In genomic region chr2:696463-696862, GRCh38 we compare ENCODE assay signal across 13 cellular contexts. TPM values are rescaled to one million over a fixed set of nuclear protein-coding genes. Genes with fewer than 3 reads are reported as not detected.
A peak's percentile ranks its signal among the peaks of the same experiment; 100 is the strongest.
DNase-seq lines count a peak whose midpoint lies in the region; ATAC-seq and TF ChIP-seq lines count a peak whose summit lies in the region.
"Had no signal": no experiment of that assay in that cellular context is flagged by ENCODE, and none has a peak within 500 bp of the region (broad histone marks: within the 10 kb centered on the region; RNA-seq: fewer than 3 reads in every experiment).

No MANE protein-coding gene starts in this region.

- TF ChIP-seq CTCF in tibial artery (IDR thresholded peaks at IDR 0.05): no peak
- no peak for TF ChIP-seq CTCF in smooth muscle cell (IDR thresholded peaks at IDR 0.05; ENCODE audit: borderline replicate concordance, insufficient read depth, poor library complexity, severe bottlenecking)

- H3K9me3 ChIP-seq in tibial artery (no peaks in the 10 kb centered on the region), smooth muscle cell (replicated peaks; ENCODE audit: low read depth) (no peaks in the 10 kb centered on the region)
- H3K9me3 ChIP-seq: thyroid gland had no signal

- H3K36me3 ChIP-seq in tibial artery: no peaks in the 10 kb centered on the region
- no peaks in the 10 kb centered on the region for H3K36me3 ChIP-seq in smooth muscle cell (ENCODE audit: low read depth)
- H3K36me3 ChIP-seq: thyroid gland had no signal

- no peak overlapping the region for H3K4me2 ChIP-seq in smooth muscle cell

- H3K4me3 ChIP-seq in tibial artery (no peak overlapping the region), smooth muscle cell (no peak overlapping the region)
- H3K4me3 ChIP-seq: thyroid gland had no signal

- peaks cover 0 to 44% (median 23%) of the 10 kb centered on the region in 4 donors for H3K4me1 ChIP-seq in tibial artery
- H3K4me1 ChIP-seq in smooth muscle cell (ENCODE audit: low read depth): no peaks in the 10 kb centered on the region

- intact Hi-C loops in tibial artery (cut with DNase I; ENCODE audit: low total_unique reads): no loop called here

- peak; percentile 24 for ATAC-seq in activated naive CD8-positive, alpha-beta T cell treated with anti-CD3 and anti-CD28 coated beads, Interleukin-2, amount 50 U/mL, for 24 hours
- ATAC-seq in HG02852 (IDR thresholded peaks at IDR 0.05; ENCODE audit: unreplicated experiment): peak; percentile 90

- no peak for DNase-seq in activated naive CD8-positive, alpha-beta T cell treated with anti-CD3 and anti-CD28 coated beads, Interleukin-2, amount 50 U/mL, for 24 hours
- no peak for DNase-seq in activated naive CD8-positive, alpha-beta T cell treated with anti-CD3 and anti-CD28 coated beads for 36 hours
- DNase-seq in tibial artery (no peak), KG1 (lab: John Stamatoyannopoulos, UW) (no peak), DMS 273 (lab: John Stamatoyannopoulos, UW; ENCODE audit: unreplicated experiment) (no peak), smooth muscle cell (lab: John Stamatoyannopoulos, UW; ENCODE audit: unreplicated experiment) (no peak)
- DNase-seq: cortex of kidney, NCI-H2227 treated with DMSO at 0.1 percent for 48 hours, SW 1271, thyroid gland had no signal

- H3K4me3 Mint-ChIP-seq in activated naive CD8-positive, alpha-beta T cell treated with anti-CD3 and anti-CD28 coated beads, Interleukin-2, amount 50 U/mL, for 24 hours: no peak overlapping the region
- no peak overlapping the region for H3K4me3 Mint-ChIP-seq in activated naive CD8-positive, alpha-beta T cell treated with anti-CD3 and anti-CD28 coated beads for 36 hours
- H3K4me3 Mint-ChIP-seq in IgD-negative memory B cell: peak overlapping the region in 3 of 4 donors; percentile 4 to 63 (median 50)

- no peak overlapping the region for H2AFZ ChIP-seq in smooth muscle cell (ENCODE audit: low read depth)

- H3K9me3 Mint-ChIP-seq in activated naive CD8-positive, alpha-beta T cell treated with anti-CD3 and anti-CD28 coated beads, Interleukin-2, amount 50 U/mL, for 24 hours: peaks cover 7% of the 10 kb centered on the region
- peaks cover 3% of the 10 kb centered on the region for H3K9me3 Mint-ChIP-seq in activated naive CD8-positive, alpha-beta T cell treated with anti-CD3 and anti-CD28 coated beads for 36 hours
- no peaks in the 10 kb centered on the region for H3K9me3 Mint-ChIP-seq in IgD-negative memory B cell

- no peak overlapping the region for H3K9ac ChIP-seq in smooth muscle cell (ENCODE audit: low read depth)

- no peaks in the 10 kb centered on the region for H3K79me2 ChIP-seq in smooth muscle cell (ENCODE audit: low read depth)

- no peaks in the 10 kb centered on the region for H4K20me1 ChIP-seq in smooth muscle cell (ENCODE audit: low read depth)

- H3F3A ChIP-seq in smooth muscle cell (ENCODE audit: low read depth): no peaks in the 10 kb centered on the region

- peaks cover 5% of the 10 kb centered on the region for H3K4me1 Mint-ChIP-seq in activated naive CD8-positive, alpha-beta T cell treated with anti-CD3 and anti-CD28 coated beads, Interleukin-2, amount 50 U/mL, for 24 hours
- peaks cover 5% of the 10 kb centered on the region for H3K4me1 Mint-ChIP-seq in activated naive CD8-positive, alpha-beta T cell treated with anti-CD3 and anti-CD28 coated beads for 36 hours
- H3K4me1 Mint-ChIP-seq in IgD-negative memory B cell: peaks cover 17 to 34% (median 23%) of the 10 kb centered on the region in 3 donors

- H3K27me3 ChIP-seq in tibial artery (no peaks in the 10 kb centered on the region), smooth muscle cell (ENCODE audit: low read depth) (no peaks in the 10 kb centered on the region)
- H3K27me3 ChIP-seq: thyroid gland had no signal

- 91% methylated on average over 5 of the region's 5 CpGs for WGBS in smooth muscle cell (ENCODE audit: low lambda C conversion rate)

- peaks cover 22% of the 10 kb centered on the region for H3K27me3 Mint-ChIP-seq in activated naive CD8-positive, alpha-beta T cell treated with anti-CD3 and anti-CD28 coated beads, Interleukin-2, amount 50 U/mL, for 24 hours
- H3K27me3 Mint-ChIP-seq in activated naive CD8-positive, alpha-beta T cell treated with anti-CD3 and anti-CD28 coated beads for 36 hours: peaks cover 26% of the 10 kb centered on the region
- H3K27me3 Mint-ChIP-seq in IgD-negative memory B cell: no peaks in the 10 kb centered on the region

- H3K36me3 Mint-ChIP-seq in activated naive CD8-positive, alpha-beta T cell treated with anti-CD3 and anti-CD28 coated beads, Interleukin-2, amount 50 U/mL, for 24 hours (ENCODE audit: low read depth): peaks cover 3% of the 10 kb centered on the region
- H3K36me3 Mint-ChIP-seq in activated naive CD8-positive, alpha-beta T cell treated with anti-CD3 and anti-CD28 coated beads for 36 hours: no peaks in the 10 kb centered on the region
- H3K36me3 Mint-ChIP-seq in IgD-negative memory B cell: peaks cover 2% of the 10 kb centered on the region

- no peak overlapping the region for H3K27ac Mint-ChIP-seq in activated naive CD8-positive, alpha-beta T cell treated with anti-CD3 and anti-CD28 coated beads, Interleukin-2, amount 50 U/mL, for 24 hours
- H3K27ac Mint-ChIP-seq in activated naive CD8-positive, alpha-beta T cell treated with anti-CD3 and anti-CD28 coated beads for 36 hours: no peak overlapping the region
- H3K27ac Mint-ChIP-seq in IgD-negative memory B cell: peak overlapping the region; percentile 64 to 92 (median 84)

- H3K27ac ChIP-seq in tibial artery: peak overlapping the region; percentile 47 to 52
- H3K27ac ChIP-seq in smooth muscle cell (ENCODE audit: low read depth): no peak overlapping the region
- H3K27ac ChIP-seq: 22Rv1, thyroid gland had no signal

RNA-seq across cellular contexts. Expression of gene TMEM18, which starts 19.3 kb away (rescaled TPM):
- total RNA-seq in activated naive CD8-positive, alpha-beta T cell treated with anti-CD3 and anti-CD28 coated beads for 36 hours: 10 to 100 TPM; 32.6 to 34.5 TPM
- polyA plus RNA-seq in IgD-negative memory B cell: 27.2 TPM
- 18.3 and 27.2 TPM in 2 replicates for total RNA-seq in smooth muscle cell
- polyA plus RNA-seq in smooth muscle cell: 29.1 and 31.2 TPM in 2 replicates

Comparison
In these comparisons a context has a peak if more than half of its experiments do, and no peak if none do; other contexts are left out.
1. H3K27ac Mint-ChIP-seq: peak in IgD-negative memory B cell (3 of 3); none in activated naive CD8-positive, alpha-beta T cell treated with anti-CD3 and anti-CD28 coated beads, Interleukin-2, amount 50 U/mL, for 24 hours (single experiment) and activated naive CD8-positive, alpha-beta T cell treated with anti-CD3 and anti-CD28 coated beads for 36 hours (single experiment).
2. H3K4me3 Mint-ChIP-seq: peak in IgD-negative memory B cell (3 of 4); none in activated naive CD8-positive, alpha-beta T cell treated with anti-CD3 and anti-CD28 coated beads, Interleukin-2, amount 50 U/mL, for 24 hours (single experiment) and activated naive CD8-positive, alpha-beta T cell treated with anti-CD3 and anti-CD28 coated beads for 36 hours (single experiment).